17 cellular contexts compared by ENCODE assay signal in genomic region chr1:29256395-29256794, GRCh38. TPM values are rescaled to one million over a fixed set of nuclear protein-coding genes. Genes with fewer than 3 reads are reported as not detected.
DNase-seq lines count a peak whose midpoint lies in the region; FAIRE-seq and TF ChIP-seq lines count a peak whose summit lies in the region.
"Had no signal": no experiment of that assay in that cellular context is flagged by ENCODE, and none has a peak within 500 bp of the region (broad histone marks: within the 10 kb centered on the region; RNA-seq: fewer than 3 reads in every experiment).

No MANE protein-coding gene starts in this region.

- H3K36me3 Mint-ChIP-seq in HFFc6 (ENCODE audit: low read depth): no peaks in the 10 kb centered on the region
- H3K36me3 Mint-ChIP-seq: activated naive CD4-positive, alpha-beta T cell treated with anti-CD3 and anti-CD28 coated beads, Interleukin-2, amount 50 U/mL, for 24 hours had no signal

- H3K27ac ChIP-seq in WERI-Rb-1: peak overlapping the region; percentile 20
- no peak overlapping the region for H3K27ac ChIP-seq in effector memory CD4-positive, alpha-beta T cell (ENCODE audit: insufficient read depth, low read length, poor library complexity, severe bottlenecking)
- H3K27ac ChIP-seq: HL-60, skin epidermis, uterus had no signal

- H3K27me3 ChIP-seq in WERI-Rb-1 (ENCODE audit: insufficient read depth, low read depth, severe bottlenecking): no peaks in the 10 kb centered on the region
- H3K27me3 ChIP-seq in effector memory CD4-positive, alpha-beta T cell (replicated peaks; ENCODE audit: control insufficient read depth, insufficient read depth, low read length, poor library complexity, severe bottlenecking): peaks cover 26% of the 10 kb centered on the region
- H3K27me3 ChIP-seq: uterus had no signal

- no peak for TF ChIP-seq POLR2A in H54 (IDR thresholded peaks at IDR 0.05; ENCODE audit: low read depth, low read length)

- no peaks in the 10 kb centered on the region for H3K9me3 ChIP-seq in WERI-Rb-1 (ENCODE audit: severe bottlenecking)
- H3K9me3 ChIP-seq in effector memory CD4-positive, alpha-beta T cell (ENCODE audit: control insufficient read depth, low read length): no peaks in the 10 kb centered on the region
- H3K9me3 ChIP-seq: uterus had no signal

- peaks cover 7% of the 10 kb centered on the region for H3K36me3 ChIP-seq in WERI-Rb-1
- no peaks in the 10 kb centered on the region for H3K36me3 ChIP-seq in effector memory CD4-positive, alpha-beta T cell (ENCODE audit: control insufficient read depth, insufficient read depth, low read length)
- H3K36me3 ChIP-seq: uterus had no signal

- H3K4me1 ChIP-seq in effector memory CD4-positive, alpha-beta T cell (ENCODE audit: control insufficient read depth, insufficient read depth, low read length, poor library complexity, severe bottlenecking): peaks cover 8% of the 10 kb centered on the region

- H3K9me3 Mint-ChIP-seq in HFFc6: no peaks in the 10 kb centered on the region
- H3K9me3 Mint-ChIP-seq: activated naive CD4-positive, alpha-beta T cell treated with anti-CD3 and anti-CD28 coated beads, Interleukin-2, amount 50 U/mL, for 24 hours had no signal

- no peak for FAIRE-seq in H54 (lab: Jason Lieb, UNC)

- H3K4me1 Mint-ChIP-seq in HFFc6 (ENCODE audit: low read depth): no peaks in the 10 kb centered on the region; the same call in 1 of the 2 replicates

- TF ChIP-seq CTCF in HFFc6 (IDR thresholded peaks at IDR 0.05) (peak; percentile 21), WERI-Rb-1 (IDR thresholded peaks at IDR 0.05; ENCODE audit: low read depth, low read length) (peak; percentile 30; the same call in 1 of the 2 replicates)

- H3K27ac Mint-ChIP-seq in HFFc6: no peak overlapping the region
- H3K27ac Mint-ChIP-seq: activated naive CD4-positive, alpha-beta T cell treated with anti-CD3 and anti-CD28 coated beads, Interleukin-2, amount 50 U/mL, for 24 hours had no signal

- intact Hi-C loops in posterior vena cava (cut with DNase I): no loop called here

- peak; percentile 29 for DNase-seq in NCI-H345 (lab: John Stamatoyannopoulos, UW)
- no peak for DNase-seq in NCI-H345 treated with DMSO at 0.1 percent for 48 hours (lab: John Stamatoyannopoulos, UW; ENCODE audit: unreplicated experiment)
- no peak for DNase-seq in HFFc6
- peak; percentile 72 for DNase-seq in WERI-Rb-1
- DNase-seq in posterior vena cava (ENCODE audit: low spot score): peak; percentile 44
- no peak for DNase-seq in effector memory CD4-positive, alpha-beta T cell
- DNase-seq in H54 (ENCODE audit: insufficient read length, low spot score): no peak
- DNase-seq in pons (ENCODE audit: low spot score): no peak
- DNase-seq: ACHN; effector CD4-positive, alpha-beta T cell; HCEC 1CT; stimulated activated naive CD8-positive, alpha-beta T cell treated with anti-CD3 and anti-CD28 coated beads, Interleukin-15, Interleukin-2, amounts not matched to agents 100 U/mL and 50 U/mL, for 24 hours; SW 1271; uterus had no signal

- H3K4me3 Mint-ChIP-seq in HFFc6: no peak overlapping the region
- H3K4me3 Mint-ChIP-seq: activated naive CD4-positive, alpha-beta T cell treated with anti-CD3 and anti-CD28 coated beads, Interleukin-2, amount 50 U/mL, for 24 hours had no signal

- H3K27me3 Mint-ChIP-seq in HFFc6 (ENCODE audit: insufficient read depth): no peaks in the 10 kb centered on the region; the same call in none of the 2 replicates

- no peak overlapping the region for H3K4me3 ChIP-seq in WERI-Rb-1 (ENCODE audit: low read depth, low read length)
- no peak overlapping the region for H3K4me3 ChIP-seq in effector memory CD4-positive, alpha-beta T cell (ENCODE audit: insufficient read depth, low read depth, low read length, poor library complexity, severe bottlenecking)
- H3K4me3 ChIP-seq: skin epidermis, uterus had no signal

RNA-seq across cellular contexts. Expression of gene PTPRU, which starts 20.1 kb away (rescaled TPM):
- 1 to 10 TPM; 5.6 to 8.1 (median 7.0) TPM for total RNA-seq in HFFc6 (2021; fragmentation: NEBNext Ultra II Directional; extraction: Animal tissue kit (Norgen Biotek cat#: 25700))
- 10 to 100 TPM; 12.3 to 16.5 TPM for total RNA-seq in posterior vena cava

RNA-seq across cellular contexts. Expression of gene MECR, which starts 25.7 kb away (rescaled TPM):
- 10 to 100 TPM; 20.5 to 27.1 (median 21.9) TPM for total RNA-seq in HFFc6 (2021; fragmentation: NEBNext Ultra II Directional; extraction: Animal tissue kit (Norgen Biotek cat#: 25700))
- 10 to 100 TPM; 13.9 to 20.0 TPM for total RNA-seq in posterior vena cava

Comparison
In these comparisons a context has a peak if more than half of its experiments do, and no peak if none do; other contexts are left out.
1. DNase-seq: peak in NCI-H345 (single experiment), WERI-Rb-1 (single experiment) and posterior vena cava (single experiment); none in NCI-H345 treated with DMSO at 0.1 percent for 48 hours (single experiment), HFFc6 (single experiment), effector memory CD4-positive, alpha-beta T cell (0 of 3), H54 (single experiment) and pons (single experiment).